ENCODE assay signal across 8 cellular contexts in genomic region chr10:98349508-98349922, GRCh38.
DNase-seq lines count a peak whose midpoint lies in the region; ATAC-seq and TF ChIP-seq lines count a peak whose summit lies in the region.

No MANE protein-coding gene starts in this region.

- peaks cover 8% of the 10 kb centered on the region for H3K36me3 Mint-ChIP-seq in chondrocyte (ENCODE audit: low read depth)

- DNase-seq in chondrocyte (ENCODE audit: low spot score) (no peak), posterior vena cava (ENCODE audit: low spot score) (peak; percentile 86), NCI-H748 treated with DMSO at 0.1 percent for 48 hours (lab: John Stamatoyannopoulos, UW) (no peak), DMS153 (lab: John Stamatoyannopoulos, UW) (no peak), DMS114 treated with DMSO at 0.1 percent for 48 hours (lab: John Stamatoyannopoulos, UW; ENCODE audit: unreplicated experiment) (no peak)
- no peak for DNase-seq in stimulated activated CD4-positive, alpha-beta T cell treated with anti-CD3 and anti-CD28 coated beads, Interleukin-12 subunit alpha, Interleukin-12 subunit beta, amount 100 ng/mL, for 4 hours

- ATAC-seq in GM18499 (IDR thresholded peaks at IDR 0.05; ENCODE audit: insufficient read depth, unreplicated experiment) (peak; percentile 57), HG03469 (IDR thresholded peaks at IDR 0.05; ENCODE audit: unreplicated experiment) (peak; percentile 80)

- peaks cover 28% of the 10 kb centered on the region for H3K4me1 Mint-ChIP-seq in chondrocyte (ENCODE audit: low read depth)

- peaks cover 12% of the 10 kb centered on the region for H3K27me3 Mint-ChIP-seq in chondrocyte (ENCODE audit: low read depth)

- peak overlapping the region; percentile 17 for H3K4me3 Mint-ChIP-seq in chondrocyte (ENCODE audit: unreplicated experiment)

- intact Hi-C loops in posterior vena cava (cut with DNase I) = no loop called here

- peak overlapping the region; percentile 73 for H3K27ac Mint-ChIP-seq in chondrocyte (ENCODE audit: unreplicated experiment)

- TF ChIP-seq CTCF in chondrocyte (IDR thresholded peaks at IDR 0.05) = no peak

- peaks cover 11% of the 10 kb centered on the region for H3K9me3 Mint-ChIP-seq in chondrocyte (ENCODE audit: low read depth)
